8 cellular contexts compared by ENCODE assay signal in genomic region chr22:38706885-38707180, GRCh38. TPM values are rescaled to one million over a fixed set of nuclear protein-coding genes. Genes with fewer than 3 reads are reported as not detected.
DNase-seq lines count a peak whose midpoint lies in the region; ATAC-seq and TF ChIP-seq lines count a peak whose summit lies in the region.

No MANE protein-coding gene starts in this region.

- no peak for ATAC-seq in WTC11
- ATAC-seq in right cardiac atrium: no peak
- no peak for ATAC-seq in GM21786 (IDR thresholded peaks at IDR 0.05; ENCODE audit: unreplicated experiment)

- H3K36me3 Mint-ChIP-seq in WTC11: peaks cover 11% of the 10 kb centered on the region

- CTCF ChIA-PET in WTC11 (lab: Charles Lee): interaction anchor here (0.5 kb wide), 1 partner anchor 63 kb away, joined by 3 read pairs; no protein-coding TSS in a partner anchor

- intact Hi-C loops in right cardiac atrium (cut with DNase I): no loop called here

- no peaks in the 10 kb centered on the region; the same call in 1 of the 2 replicates for H3K27me3 Mint-ChIP-seq in WTC11 (ENCODE audit: low read depth)

- peaks cover 7% of the 10 kb centered on the region for H3K4me1 ChIP-seq in right cardiac atrium (ENCODE audit: control insufficient read depth, insufficient read depth, low read length)

- DNase-seq in H7 (no peak), WTC11 (ENCODE audit: low spot score) (no peak), right cardiac atrium (no peak), superior temporal gyrus (ENCODE audit: extremely low spot score) (no peak)
- DNase-seq in stimulated activated CD4-positive, alpha-beta T cell treated with anti-CD3 and anti-CD28 coated beads, Interleukin-4, amount 100 ng/mL, for 24 hours: no peak
- DNase-seq in stimulated activated CD4-positive, alpha-beta T cell treated with anti-CD3 and anti-CD28 coated beads, Interleukin-4, amount 100 ng/mL, for 1 hour: no peak

- no peaks in the 10 kb centered on the region for H3K9me3 Mint-ChIP-seq in WTC11

- peak overlapping the region; percentile 78; the same call in 1 of the 2 replicates for H3K27ac Mint-ChIP-seq in WTC11

- H3K36me3 ChIP-seq in H7 (replicated peaks; ENCODE audit: control insufficient read depth, insufficient read depth, low read length): peaks cover 6% of the 10 kb centered on the region

- no peak overlapping the region for H3K27ac ChIP-seq in right cardiac atrium (ENCODE audit: low read length)
- H3K27ac ChIP-seq in skin epidermis: peak overlapping the region in 20 of 21 experiments; percentile 90 to 100 (median 97)

- peaks cover 58% of the 10 kb centered on the region for H3K4me1 Mint-ChIP-seq in WTC11

- POLR2A ChIA-PET in WTC11 (lab: Charles Lee): interaction anchor here (0.6 kb wide), 1 partner anchor 24 kb away, joined by 5 read pairs; no protein-coding TSS in a partner anchor

- WGBS in right cardiac atrium: 3% methylated on average over 4 of the region's 4 CpGs

- peak overlapping the region; percentile 91 for H3K4me3 Mint-ChIP-seq in WTC11

- no peak for TF ChIP-seq CTCF in WTC11 (IDR thresholded peaks at IDR 0.05)

- H3K9me3 ChIP-seq in right cardiac atrium (ENCODE audit: control insufficient read depth, low read length): no peaks in the 10 kb centered on the region

- H3K27me3 ChIP-seq in H7 (ENCODE audit: control insufficient read depth, insufficient read depth, low read length) (no peaks in the 10 kb centered on the region), right cardiac atrium (ENCODE audit: control insufficient read depth, insufficient read depth) (no peaks in the 10 kb centered on the region)

- H3K4me3 ChIP-seq in H7 (ENCODE audit: insufficient read depth, low read depth, low read length) (peak overlapping the region; percentile 87), right cardiac atrium (ENCODE audit: low read length) (peak overlapping the region; percentile 71), skin epidermis (peak overlapping the region; percentile 75 to 99 (median 93))

TF ChIP-seq in WTC11, 78 proteins besides CTCF, POLR2A, EP300 and RAD21:
- no peak for TF ChIP-seq TCF7 (CRISPR knock-in tag; IDR thresholded peaks at IDR 0.05; ENCODE audit: low read depth)
- no peak for TF ChIP-seq STAT6 (CRISPR knock-in tag; conservative IDR thresholded peaks at IDR 0.05; ENCODE audit: low read depth)
- TF ChIP-seq E2F4 (CRISPR knock-in tag; IDR thresholded peaks at IDR 0.05; ENCODE audit: borderline replicate concordance, low read depth): no peak
- TF ChIP-seq ZBTB43 (CRISPR knock-in tag; IDR thresholded peaks at IDR 0.05): no peak
- TF ChIP-seq NFE2L1 (CRISPR knock-in tag; IDR thresholded peaks at IDR 0.05): no peak
- TF ChIP-seq MAX (CRISPR knock-in tag; IDR thresholded peaks at IDR 0.05): no peak

RNA-seq across cellular contexts. Expression of gene GTPBP1, which starts 1.1 kb away (rescaled TPM):
- total RNA-seq in H7 (2014; rRNA removed; shearing (Covaris generic)): 71.4 and 92.1 TPM in 2 replicates
- total RNA-seq in WTC11 (2021) (98.9 to 108 TPM (median 101 TPM) in 3 replicates), right cardiac atrium (10 to 100 TPM; 29.1 to 34.5 (median 30.9) TPM)
- polyA plus RNA-seq in right cardiac atrium: 19.1 TPM

RNA-seq across cellular contexts. Expression of gene JOSD1, which starts 6.1 kb away (rescaled TPM):
- total RNA-seq in H7 (2014; rRNA removed; shearing (Covaris generic)): 33.8 and 34.2 TPM in 2 replicates
- 22.2 to 26.2 TPM (median 24.5 TPM) in 3 replicates for total RNA-seq in WTC11 (2021)
- total RNA-seq in right cardiac atrium: 10 to 100 TPM; 21.4 to 28.6 (median 22.5) TPM
- polyA plus RNA-seq in right cardiac atrium: 14.3 TPM

RNA-seq across cellular contexts. Expression of gene TOMM22, which starts 25.1 kb away (rescaled TPM):
- 70.8 and 79.3 TPM in 2 replicates for total RNA-seq in H7 (2014; rRNA removed; shearing (Covaris generic))
- total RNA-seq in WTC11 (2021) (131 to 146 TPM (median 135 TPM) in 3 replicates), right cardiac atrium (10 to 100 TPM; 57.8 to 67.3 (median 59.9) TPM)
- 41.0 TPM for polyA plus RNA-seq in right cardiac atrium

RNA-seq across cellular contexts. Expression of gene SUN2, which starts 49.0 kb away (rescaled TPM):
- 31.8 and 33.4 TPM in 2 replicates for total RNA-seq in H7 (2014; rRNA removed; shearing (Covaris generic))
- total RNA-seq in WTC11 (2021) (17.7 to 30.1 TPM (median 18.6 TPM) in 3 replicates), right cardiac atrium (100 to 1,000 TPM; 103 to 123 (median 116) TPM)
- polyA plus RNA-seq in right cardiac atrium: 61.7 TPM

RNA-seq across cellular contexts. Expression of gene CBY1, which starts 50.4 kb away (rescaled TPM):
- total RNA-seq in H7 (2014; rRNA removed; shearing (Covaris generic)): 13.3 and 21.1 TPM in 2 replicates
- 26.5 to 28.3 TPM (median 28.1 TPM) in 3 replicates for total RNA-seq in WTC11 (2021)
- 10 to 100 TPM; 35.6 to 45.3 (median 40.9) TPM for total RNA-seq in right cardiac atrium
- 63.0 TPM for polyA plus RNA-seq in right cardiac atrium
